In the genomic region with DNA sequence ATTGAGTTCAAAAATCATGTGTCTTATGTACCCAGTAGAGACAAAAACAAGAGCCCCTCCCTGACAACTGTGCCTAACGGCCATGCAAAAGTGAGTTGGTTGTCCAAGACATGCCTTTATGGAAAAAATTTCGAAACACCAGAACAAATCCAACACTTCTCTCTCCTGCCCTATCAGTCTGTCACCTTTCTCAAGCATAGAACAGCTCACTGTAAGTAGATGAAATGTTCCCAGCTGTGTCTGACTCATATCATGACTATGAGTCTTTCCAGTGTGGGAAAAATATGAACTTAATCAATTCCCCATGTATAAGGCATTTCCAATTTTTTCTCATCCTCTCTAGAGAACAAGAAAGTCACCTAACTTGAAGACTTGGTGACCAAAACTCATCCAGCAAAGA, we compare ENCODE assay signal across 12 cellular contexts.
A peak's percentile ranks its signal among the peaks of the same experiment; 100 is the strongest.
DNase-seq lines count a peak whose midpoint lies in the region; ATAC-seq, FAIRE-seq and TF ChIP-seq lines count a peak whose summit lies in the region.
"Had no signal": no experiment of that assay in that cellular context is flagged by ENCODE, and none has a peak within 500 bp of the region (broad histone marks: within the 10 kb centered on the region; RNA-seq: fewer than 3 reads in every experiment).

No MANE protein-coding gene starts in this region.

- H3K27me3 ChIP-seq in SJSA1 (replicated peaks): no peaks in the 10 kb centered on the region
- no peaks in the 10 kb centered on the region for H3K27me3 ChIP-seq in pancreas
- H3K27me3 ChIP-seq: body of pancreas, tibial nerve had no signal

- ATAC-seq in pancreas (peak in 3 of 4 donors; percentile 26 to 46 (median 43)), GM19351 (IDR thresholded peaks at IDR 0.05; ENCODE audit: unreplicated experiment) (no peak), GM19467 (IDR thresholded peaks at IDR 0.05; ENCODE audit: unreplicated experiment) (no peak)
- ATAC-seq: body of pancreas had no signal

- DNase-seq in Caki2 (ENCODE audit: low read depth) (peak; percentile 3), SJSA1 (ENCODE audit: low read depth in 1 of 2, low spot score in 2 of 2) (peak in 1 of 2 experiments; percentile 70), fibroblast of pulmonary artery (ENCODE audit: low read depth) (peak; percentile 94), pancreas (no peak), RPMI8226 (no peak), NCI-H2081 treated with DMSO at 0.1 percent for 48 hours (lab: John Stamatoyannopoulos, UW) (no peak)
- DNase-seq: body of pancreas, foreskin melanocyte, NCI-H2171 treated with DMSO at 0.1 percent for 48 hours had no signal

- H3K4me1 ChIP-seq in SJSA1 (replicated peaks) (peaks cover 27% of the 10 kb centered on the region), pancreas (no peaks in the 10 kb centered on the region)
- H3K4me1 ChIP-seq: body of pancreas, tibial nerve had no signal

- 0 out of 2 replicates have a peak, but pooled peaks cover 4% of the 10 kb centered on the region for H3K9me3 ChIP-seq in SJSA1 (replicated peaks)
- no peaks in the 10 kb centered on the region for H3K9me3 ChIP-seq in pancreas
- H3K9me3 ChIP-seq: body of pancreas, tibial nerve had no signal

- no peak for FAIRE-seq in pancreas (lab: Jason Lieb, UNC)

- TF ChIP-seq CTCF in fibroblast of pulmonary artery (IDR thresholded peaks at IDR 0.05; ENCODE audit: low read length, missing control alignments): no peak
- no peak for TF ChIP-seq CTCF in pancreas (IDR thresholded peaks at IDR 0.05)

- in situ Hi-C loops in Caki2 (cut with HindIII; ENCODE audit: low pct_unique_long_range_greater_than_20kb, low sequenced_read_pairs): no loop called here

- 42 to 52% methylated on average over 2 of the region's 2 CpGs for WGBS in pancreas, 2 donors

- H3K27ac ChIP-seq in SJSA1 (peak overlapping the region; percentile 22), pancreas (no peak overlapping the region)
- H3K27ac ChIP-seq: body of pancreas, tibial nerve had no signal

- H3K36me3 ChIP-seq in SJSA1 (no peaks in the 10 kb centered on the region), pancreas (no peaks in the 10 kb centered on the region)
- H3K36me3 ChIP-seq: tibial nerve had no signal

- H3K4me3 ChIP-seq in SJSA1 (no peak overlapping the region), fibroblast of pulmonary artery (replicated peaks; ENCODE audit: low read depth, low read length) (no peak overlapping the region), pancreas (no peak overlapping the region)
- H3K4me3 ChIP-seq: body of pancreas, tibial nerve had no signal

- intact Hi-C loops in pancreas (cut with DNase I): no loop called here

Comparison
In these comparisons a context has a peak if more than half of its experiments do, and no peak if none do; other contexts are left out.
1. DNase-seq: peak in Caki2 (single experiment) and fibroblast of pulmonary artery (single experiment); none in pancreas (0 of 6), RPMI8226 (single experiment) and NCI-H2081 treated with DMSO at 0.1 percent for 48 hours (single experiment).
2. ATAC-seq: peak in pancreas (3 of 4); none in GM19351 (single experiment) and GM19467 (single experiment).